In genomic region chr7:734214-734613, GRCh38 we compare ENCODE assay signal across 14 cellular contexts.
"Had no signal": no experiment of that assay in that cellular context is flagged by ENCODE, and none has a peak within 500 bp of the region (broad histone marks: within the 10 kb centered on the region; RNA-seq: fewer than 3 reads in every experiment).

No MANE protein-coding gene starts in this region.

- H3K27me3 Mint-ChIP-seq: naive thymus-derived CD8-positive, alpha-beta T cell had no signal

- DNase-seq: effector CD4-positive, alpha-beta T cell; heart left ventricle; hippocampal formation; mammary epithelial cell; mucosa of descending colon; naive thymus-derived CD8-positive, alpha-beta T cell; ovary; small intestine; stimulated activated CD4-positive, alpha-beta T cell treated with anti-CD3 and anti-CD28 coated beads, Interleukin-12 subunit alpha, Interleukin-12 subunit beta, amount 100 ng/mL, for 4 hours; stimulated activated naive CD4-positive, alpha-beta T cell; stomach; substantia nigra; transverse colon had no signal

- FAIRE-seq: frontal cortex, small intestine had no signal
